ENCODE assay signal across 1 cellular context in the genomic region with DNA sequence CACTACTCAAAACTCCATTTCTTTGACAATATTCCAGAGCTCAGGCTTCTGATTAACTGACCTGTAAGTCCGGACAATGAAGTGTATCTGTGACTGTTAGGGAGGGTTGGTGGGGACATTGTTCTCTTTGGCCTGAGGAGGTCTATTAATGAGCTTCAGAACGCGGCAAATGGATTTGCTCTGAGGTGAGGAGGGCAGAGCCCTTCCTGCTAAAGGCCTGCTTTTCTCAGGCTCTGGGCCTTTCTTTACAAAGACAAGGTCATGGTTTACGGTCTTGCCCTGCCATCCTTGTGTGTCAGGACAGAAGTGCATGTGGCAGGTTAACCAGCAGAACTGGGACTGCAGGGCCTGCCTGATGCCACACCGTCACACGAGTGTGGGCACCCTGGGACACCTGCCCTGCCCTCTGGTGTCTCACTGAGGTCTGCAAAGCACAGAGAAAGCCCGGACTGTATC.
TF ChIP-seq lines count a peak whose summit lies in the region.

No MANE protein-coding gene starts in this region.

TF ChIP-seq in K562, 482 proteins besides CTCF, POLR2A, EP300 and RAD21:
- TF ChIP-seq MEF2A (IDR thresholded peaks at IDR 0.05; ENCODE audit: control insufficient read depth, low read depth, low read length), result no peak
- TF ChIP-seq ZFPM2 (CRISPR knock-in tag; IDR thresholded peaks at IDR 0.05), result no peak
- TF ChIP-seq PTRF (tag; IDR thresholded peaks at IDR 0.05), result no peak
- TF ChIP-seq PTBP1 (IDR thresholded peaks at IDR 0.05; ENCODE audit: low read depth, low read length), result no peak
- no peak for TF ChIP-seq ZSCAN29 (IDR thresholded peaks at IDR 0.05)
- TF ChIP-seq, protein P1, sequence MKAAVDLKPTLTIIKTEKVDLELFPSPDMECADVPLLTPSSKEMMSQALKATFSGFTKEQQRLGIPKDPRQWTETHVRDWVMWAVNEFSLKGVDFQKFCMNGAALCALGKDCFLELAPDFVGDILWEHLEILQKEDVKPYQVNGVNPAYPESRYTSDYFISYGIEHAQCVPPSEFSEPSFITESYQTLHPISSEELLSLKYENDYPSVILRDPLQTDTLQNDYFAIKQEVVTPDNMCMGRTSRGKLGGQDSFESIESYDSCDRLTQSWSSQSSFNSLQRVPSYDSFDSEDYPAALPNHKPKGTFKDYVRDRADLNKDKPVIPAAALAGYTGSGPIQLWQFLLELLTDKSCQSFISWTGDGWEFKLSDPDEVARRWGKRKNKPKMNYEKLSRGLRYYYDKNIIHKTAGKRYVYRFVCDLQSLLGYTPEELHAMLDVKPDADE (conservative IDR thresholded peaks at IDR 0.05; ENCODE audit: control insufficient read depth, low read depth, low read length), result no peak
- TF ChIP-seq ETS2 (tag; IDR thresholded peaks at IDR 0.05; ENCODE audit: borderline replicate concordance, poor library complexity, severe bottlenecking), result no peak
- TF ChIP-seq ZNF445 (CRISPR knock-in tag; IDR thresholded peaks at IDR 0.05; ENCODE audit: low read depth), result no peak
- TF ChIP-seq NFATC3 (IDR thresholded peaks at IDR 0.05), result no peak
- no peak for TF ChIP-seq HNRNPUL1 (IDR thresholded peaks at IDR 0.05; ENCODE audit: low read length)
